16 cellular contexts compared by ENCODE assay signal in genomic region chr6:45558858-45559257, GRCh38.
A peak's percentile ranks its signal among the peaks of the same experiment; 100 is the strongest.
DNase-seq lines count a peak whose midpoint lies in the region; ATAC-seq and TF ChIP-seq lines count a peak whose summit lies in the region.
"Had no signal": no experiment of that assay in that cellular context is flagged by ENCODE, and none has a peak within 500 bp of the region (broad histone marks: within the 10 kb centered on the region; RNA-seq: fewer than 3 reads in every experiment).

No MANE protein-coding gene starts in this region.

- no peak overlapping the region for H3K4me2 ChIP-seq in Karpas-422 (ENCODE audit: low read depth, low read length, poor library complexity, severe bottlenecking)
- H3K4me2 ChIP-seq: GM23338, hepatocyte, PC-9 had no signal

- H3K9ac ChIP-seq in Karpas-422 (ENCODE audit: low read length), result no peak overlapping the region

- H3K27ac Mint-ChIP-seq in activated T-cell treated with anti-CD3 and anti-CD28 coated beads, Interleukin-2, amount 50 U/mL, for 72 hours, result peak overlapping the region; percentile 81
- H3K27ac Mint-ChIP-seq in stimulated activated effector memory CD8-positive, alpha-beta T cell treated with anti-CD3 and anti-CD28 coated beads, Interleukin-12 subunit alpha, Interleukin-12 subunit beta, amount 100 ng/mL, for 72 hours, result peak overlapping the region; percentile 53
- H3K27ac Mint-ChIP-seq: GM23338, WTC11 had no signal

- H3K9me3 ChIP-seq in Karpas-422 (ENCODE audit: low read length), result no peaks in the 10 kb centered on the region
- H3K9me3 ChIP-seq in WERI-Rb-1 (ENCODE audit: severe bottlenecking), result no peaks in the 10 kb centered on the region

- H3K36me3 ChIP-seq in Karpas-422 (ENCODE audit: insufficient read depth, low read length), result no peaks in the 10 kb centered on the region
- no peaks in the 10 kb centered on the region for H3K36me3 ChIP-seq in WERI-Rb-1

- H3K4me1 Mint-ChIP-seq in activated T-cell treated with anti-CD3 and anti-CD28 coated beads, Interleukin-2, amount 50 U/mL, for 72 hours (ENCODE audit: low read depth), result peaks cover 46% of the 10 kb centered on the region
- H3K4me1 Mint-ChIP-seq in stimulated activated effector memory CD8-positive, alpha-beta T cell treated with anti-CD3 and anti-CD28 coated beads, Interleukin-12 subunit alpha, Interleukin-12 subunit beta, amount 100 ng/mL, for 72 hours, result peaks cover 29% of the 10 kb centered on the region

- no peak overlapping the region for H3K4me3 ChIP-seq in Karpas-422 (ENCODE audit: low read length)
- no peak overlapping the region for H3K4me3 ChIP-seq in WERI-Rb-1 (ENCODE audit: low read depth, low read length)
- H3K4me3 ChIP-seq: GM23338, hepatocyte, PC-9 had no signal

- H3K79me2 ChIP-seq in Karpas-422 (ENCODE audit: low read length), result no peaks in the 10 kb centered on the region
- H3K79me2 ChIP-seq: hepatocyte had no signal

- peaks cover 2% of the 10 kb centered on the region in 2 donors for H3K36me3 Mint-ChIP-seq in activated T-cell treated with anti-CD3 and anti-CD28 coated beads, Interleukin-2, amount 50 U/mL, for 72 hours (ENCODE audit: insufficient read depth in 2 of 2)
- peaks cover 8% of the 10 kb centered on the region for H3K36me3 Mint-ChIP-seq in stimulated activated effector memory CD8-positive, alpha-beta T cell treated with anti-CD3 and anti-CD28 coated beads, Interleukin-12 subunit alpha, Interleukin-12 subunit beta, amount 100 ng/mL, for 72 hours
- H3K36me3 Mint-ChIP-seq: WTC11 had no signal

- peak in 1 of 2 donors; percentile 12 for DNase-seq in activated T-cell treated with anti-CD3 and anti-CD28 coated beads, Interleukin-2, amount 50 U/mL, for 72 hours
- DNase-seq in activated T-cell treated with anti-CD3 and anti-CD28 coated beads, Interleukin-2, amount 50 U/mL, for 1 hour, result no peak
- DNase-seq in stimulated activated effector memory CD8-positive, alpha-beta T cell treated with anti-CD3 and anti-CD28 coated beads, Interleukin-12 subunit alpha, Interleukin-12 subunit beta, amount 100 ng/mL, for 72 hours (ENCODE audit: low spot score in 2 of 2), result peak in 1 of 2 donors; percentile 44
- DNase-seq in DMS 273 (lab: John Stamatoyannopoulos, UW; ENCODE audit: unreplicated experiment), result no peak
- no peak for DNase-seq in Karpas-422
- no peak for DNase-seq in WERI-Rb-1
- DNase-seq: COR-L47, GF-D8, NCI-H1694 treated with DMSO at 0.1 percent for 48 hours, NCI-H526, PC-9 had no signal

- TF ChIP-seq CTCF in WERI-Rb-1 (IDR thresholded peaks at IDR 0.05; ENCODE audit: low read depth, low read length), result no peak

- ATAC-seq in activated T-cell treated with anti-CD3 and anti-CD28 coated beads, Interleukin-2, amount 50 U/mL, for 72 hours (replicated peaks in 1 of 2), result peak; percentile 80 to 87
- peak; percentile 61 for ATAC-seq in GM19372 (IDR thresholded peaks at IDR 0.05; ENCODE audit: low read depth, unreplicated experiment)
- peak; percentile 60 for ATAC-seq in HG03045 (IDR thresholded peaks at IDR 0.05; ENCODE audit: unreplicated experiment)
- peak; percentile 92 for ATAC-seq in stimulated activated effector memory CD8-positive, alpha-beta T cell treated with anti-CD3 and anti-CD28 coated beads, Interleukin-12 subunit alpha, Interleukin-12 subunit beta, amount 100 ng/mL, for 72 hours
- ATAC-seq: GM23338, WTC11 had no signal

- H2AFZ ChIP-seq in Karpas-422 (ENCODE audit: low read length), result no peak overlapping the region
- H2AFZ ChIP-seq: GM23338, hepatocyte, PC-9 had no signal

- no peaks in the 10 kb centered on the region for H3K9me2 ChIP-seq in Karpas-422 (replicated peaks; ENCODE audit: insufficient read depth, low read length)

- peaks cover 0 to 1% of the 10 kb centered on the region in 2 donors for H3K9me3 Mint-ChIP-seq in activated T-cell treated with anti-CD3 and anti-CD28 coated beads, Interleukin-2, amount 50 U/mL, for 72 hours
- H3K9me3 Mint-ChIP-seq in stimulated activated effector memory CD8-positive, alpha-beta T cell treated with anti-CD3 and anti-CD28 coated beads, Interleukin-12 subunit alpha, Interleukin-12 subunit beta, amount 100 ng/mL, for 72 hours, result no peaks in the 10 kb centered on the region
- H3K9me3 Mint-ChIP-seq: GM23338, WTC11 had no signal

- no peaks in the 10 kb centered on the region for H3K27me3 ChIP-seq in Karpas-422 (ENCODE audit: low read length)
- no peaks in the 10 kb centered on the region for H3K27me3 ChIP-seq in WERI-Rb-1 (ENCODE audit: insufficient read depth, low read depth, severe bottlenecking)
- H3K27me3 ChIP-seq: hepatocyte had no signal

- no peaks in the 10 kb centered on the region for H3K4me1 ChIP-seq in Karpas-422 (ENCODE audit: low read length)

- peaks cover 8% of the 10 kb centered on the region for H3K27me3 Mint-ChIP-seq in activated T-cell treated with anti-CD3 and anti-CD28 coated beads, Interleukin-2, amount 50 U/mL, for 72 hours (ENCODE audit: low read depth)

- H4K20me1 ChIP-seq in Karpas-422 (ENCODE audit: insufficient read depth, low read depth, low read length), result no peaks in the 10 kb centered on the region

- H3K4me3 Mint-ChIP-seq in activated T-cell treated with anti-CD3 and anti-CD28 coated beads, Interleukin-2, amount 50 U/mL, for 72 hours, result peak overlapping the region; percentile 64 to 68
- no peak overlapping the region for H3K4me3 Mint-ChIP-seq in stimulated activated effector memory CD8-positive, alpha-beta T cell treated with anti-CD3 and anti-CD28 coated beads, Interleukin-12 subunit alpha, Interleukin-12 subunit beta, amount 100 ng/mL, for 72 hours
- H3K4me3 Mint-ChIP-seq: GM23338, WTC11 had no signal

- H3K27ac ChIP-seq in Karpas-422 (ENCODE audit: low read length), result no peak overlapping the region
- H3K27ac ChIP-seq in WERI-Rb-1, result no peak overlapping the region
- H3K27ac ChIP-seq: hepatocyte, PC-9 had no signal
